In genomic region chr13:64255988-64256387, GRCh38 we compare ENCODE assay signal across 1 cellular context.
TF ChIP-seq lines count a peak whose summit lies in the region.

No MANE protein-coding gene starts in this region.

TF ChIP-seq in SK-N-SH, 30 proteins besides CTCF, POLR2A, EP300 and RAD21 (continued from another document):
- peak; percentile 38; the same call in 1 of the 2 replicates for TF ChIP-seq GATA2 (CRISPR knock-in tag; IDR thresholded peaks at IDR 0.05)
- peak; percentile 18 for TF ChIP-seq CHD2 (IDR thresholded peaks at IDR 0.05; ENCODE audit: low read length, partially characterized antibody)
- TF ChIP-seq SIN3A (IDR thresholded peaks at IDR 0.05; ENCODE audit: borderline replicate concordance, low read depth, low read length): no peak
- no peak for TF ChIP-seq FOXJ3 (CRISPR knock-in tag; IDR thresholded peaks at IDR 0.05)
- peak; percentile 73; the same call in 1 of the 2 replicates for TF ChIP-seq RCOR1 (IDR thresholded peaks at IDR 0.05; ENCODE audit: low read length)
- TF ChIP-seq GABPA (IDR thresholded peaks at IDR 0.05; ENCODE audit: low read depth): no peak
- no peak for TF ChIP-seq ELF1 (IDR thresholded peaks at IDR 0.05)
- no peak for TF ChIP-seq RXRA (IDR thresholded peaks at IDR 0.05; ENCODE audit: borderline replicate concordance, low read depth)
- TF ChIP-seq NFIC (IDR thresholded peaks at IDR 0.05; ENCODE audit: borderline replicate concordance): no peak
- no peak for TF ChIP-seq MEF2A (IDR thresholded peaks at IDR 0.05; ENCODE audit: borderline replicate concordance, low read depth)
- TF ChIP-seq TCF12 (IDR thresholded peaks at IDR 0.05): no peak
- TF ChIP-seq FOXM1 (IDR thresholded peaks at IDR 0.05; ENCODE audit: low read depth): no peak
